ENCODE assay signal across 8 cellular contexts in genomic region chr9:70258692-70259511, GRCh38. TPM values are rescaled to one million over a fixed set of nuclear protein-coding genes. Genes with fewer than 3 reads are reported as not detected.
A peak's percentile ranks its signal among the peaks of the same experiment; 100 is the strongest.
DNase-seq lines count a peak whose midpoint lies in the region; ATAC-seq and TF ChIP-seq lines count a peak whose summit lies in the region.

SMC5 (plus strand) TSS chr9:70258978; CDS start chr9:70259079, 101 bp downstream.

- H3K27ac ChIP-seq in mucosa of rectum (ENCODE audit: low read depth in 2 of 2, low read length in 2 of 2), result peak within 1 kb of the TSS; percentile 95 to 98

- H3K4me3 Mint-ChIP-seq in activated T-cell treated with anti-CD3 and anti-CD28 coated beads, Interleukin-2, amount 50 U/mL, for 24 hours, result peak within 1 kb of the TSS; percentile 87

- H3K9me3 ChIP-seq in mucosa of rectum (ENCODE audit: control insufficient read depth in 2 of 2, low read length in 2 of 2), result no peaks in the 10 kb centered on the region

- H3K4me3 ChIP-seq in mucosa of rectum (ENCODE audit: low read length in 2 of 2), result peak within 1 kb of the TSS; percentile 92 to 98

- H3K27me3 Mint-ChIP-seq in activated T-cell treated with anti-CD3 and anti-CD28 coated beads, Interleukin-2, amount 50 U/mL, for 24 hours, result no peaks in the 10 kb centered on the region

- H3K9ac ChIP-seq in mucosa of rectum (ENCODE audit: low read depth in 1 of 2, low read length in 2 of 2), result peak within 1 kb of the TSS; percentile 98 to 99

- peak; percentile 98 for TF ChIP-seq POLR2A in erythroblast (IDR thresholded peaks at IDR 0.05; ENCODE audit: low read length)

- DNase-seq in DMS53 treated with DMSO at 0.1 percent for 48 hours (lab: John Stamatoyannopoulos, UW; ENCODE audit: unreplicated experiment) (peak; percentile 73), KG1 (lab: John Stamatoyannopoulos, UW) (peak; percentile 90), erythroblast (lab: John Stamatoyannopoulos, UW) (peak; percentile 93 to 96)
- peak; percentile 94 for DNase-seq in activated T-cell treated with anti-CD3 and anti-CD28 coated beads, Interleukin-2, amount 50 U/mL, for 24 hours
- peak; percentile 66 to 77 for DNase-seq in stimulated activated CD8-positive, alpha-beta memory T cell treated with anti-CD3 and anti-CD28 coated beads, Interleukin-4, amount 100 ng/mL, for 4 hours (ENCODE audit: low read depth in 2 of 2, low spot score in 1 of 2)

- H3K4me1 ChIP-seq in mucosa of rectum (ENCODE audit: control insufficient read depth in 2 of 2, insufficient read depth in 2 of 2, low read length in 2 of 2), result peaks cover 15 to 44% of the 10 kb centered on the region in 2 donors

- peak within 1 kb of the TSS; percentile 98 for H3K27ac Mint-ChIP-seq in activated T-cell treated with anti-CD3 and anti-CD28 coated beads, Interleukin-2, amount 50 U/mL, for 24 hours

- peaks cover 60% of the 10 kb centered on the region for H3K4me1 Mint-ChIP-seq in activated T-cell treated with anti-CD3 and anti-CD28 coated beads, Interleukin-2, amount 50 U/mL, for 24 hours (ENCODE audit: low read depth)

- peaks cover 10% of the 10 kb centered on the region in 2 donors for H3K36me3 ChIP-seq in mucosa of rectum (ENCODE audit: control insufficient read depth in 2 of 2, insufficient read depth in 2 of 2, low read length in 2 of 2)

- H3K36me3 Mint-ChIP-seq in activated T-cell treated with anti-CD3 and anti-CD28 coated beads, Interleukin-2, amount 50 U/mL, for 24 hours (ENCODE audit: low read depth), result peaks cover 48% of the 10 kb centered on the region

- no peaks in the 10 kb centered on the region for H3K9me3 Mint-ChIP-seq in activated T-cell treated with anti-CD3 and anti-CD28 coated beads, Interleukin-2, amount 50 U/mL, for 24 hours

- peak; percentile 83 for ATAC-seq in GM21737 (IDR thresholded peaks at IDR 0.05; ENCODE audit: unreplicated experiment)

- no peaks in the 10 kb centered on the region for H3K27me3 ChIP-seq in mucosa of rectum (ENCODE audit: control insufficient read depth in 2 of 2, insufficient read depth in 2 of 2, low read length in 2 of 2)

TF ChIP-seq in PFSK-1, 5 proteins besides CTCF, POLR2A, EP300 and RAD21:
- TF ChIP-seq, protein P1, sequence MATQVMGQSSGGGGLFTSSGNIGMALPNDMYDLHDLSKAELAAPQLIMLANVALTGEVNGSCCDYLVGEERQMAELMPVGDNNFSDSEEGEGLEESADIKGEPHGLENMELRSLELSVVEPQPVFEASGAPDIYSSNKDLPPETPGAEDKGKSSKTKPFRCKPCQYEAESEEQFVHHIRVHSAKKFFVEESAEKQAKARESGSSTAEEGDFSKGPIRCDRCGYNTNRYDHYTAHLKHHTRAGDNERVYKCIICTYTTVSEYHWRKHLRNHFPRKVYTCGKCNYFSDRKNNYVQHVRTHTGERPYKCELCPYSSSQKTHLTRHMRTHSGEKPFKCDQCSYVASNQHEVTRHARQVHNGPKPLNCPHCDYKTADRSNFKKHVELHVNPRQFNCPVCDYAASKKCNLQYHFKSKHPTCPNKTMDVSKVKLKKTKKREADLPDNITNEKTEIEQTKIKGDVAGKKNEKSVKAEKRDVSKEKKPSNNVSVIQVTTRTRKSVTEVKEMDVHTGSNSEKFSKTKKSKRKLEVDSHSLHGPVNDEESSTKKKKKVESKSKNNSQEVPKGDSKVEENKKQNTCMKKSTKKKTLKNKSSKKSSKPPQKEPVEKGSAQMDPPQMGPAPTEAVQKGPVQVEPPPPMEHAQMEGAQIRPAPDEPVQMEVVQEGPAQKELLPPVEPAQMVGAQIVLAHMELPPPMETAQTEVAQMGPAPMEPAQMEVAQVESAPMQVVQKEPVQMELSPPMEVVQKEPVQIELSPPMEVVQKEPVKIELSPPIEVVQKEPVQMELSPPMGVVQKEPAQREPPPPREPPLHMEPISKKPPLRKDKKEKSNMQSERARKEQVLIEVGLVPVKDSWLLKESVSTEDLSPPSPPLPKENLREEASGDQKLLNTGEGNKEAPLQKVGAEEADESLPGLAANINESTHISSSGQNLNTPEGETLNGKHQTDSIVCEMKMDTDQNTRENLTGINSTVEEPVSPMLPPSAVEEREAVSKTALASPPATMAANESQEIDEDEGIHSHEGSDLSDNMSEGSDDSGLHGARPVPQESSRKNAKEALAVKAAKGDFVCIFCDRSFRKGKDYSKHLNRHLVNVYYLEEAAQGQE (IDR thresholded peaks at IDR 0.05; ENCODE audit: insufficient read depth in 1 of 2, low read depth in 2 of 2, low read length in 2 of 2), result no peak
- peak; percentile 80 for TF ChIP-seq FOXP2 (optimal IDR thresholded peaks at IDR 0.05; ENCODE audit: borderline replicate concordance, extremely low read depth, extremely low read length, insufficient read depth)
- TF ChIP-seq TAF1 (IDR thresholded peaks at IDR 0.05; ENCODE audit: borderline replicate concordance, insufficient read depth, low read length), result peak; percentile 84; the same call in 1 of the 2 replicates
- peak; percentile 90 for TF ChIP-seq POLR2AphosphoS5 (IDR thresholded peaks at IDR 0.05; ENCODE audit: low read depth, low read length)
- TF ChIP-seq SIN3A (IDR thresholded peaks at IDR 0.05; ENCODE audit: borderline replicate concordance, insufficient read depth, low read length), result peak; percentile 25; the same call in 1 of the 2 replicates

RNA-seq across cellular contexts. Expression of gene SMC5, which starts in this region (rescaled TPM):
- polyA plus RNA-seq in PFSK-1 (2012; ENCODE audit: insufficient read length, low read depth), result 4.5 TPM

Comparison
In these comparisons a context has a peak if more than half of its experiments do, and no peak if none do; other contexts are left out.
1. Peak in every context shown above with its lines: DNase-seq, ATAC-seq, H3K4me3 ChIP-seq and H3K27ac ChIP-seq.